ENCODE assay signal across 16 cellular contexts in the genomic region with DNA sequence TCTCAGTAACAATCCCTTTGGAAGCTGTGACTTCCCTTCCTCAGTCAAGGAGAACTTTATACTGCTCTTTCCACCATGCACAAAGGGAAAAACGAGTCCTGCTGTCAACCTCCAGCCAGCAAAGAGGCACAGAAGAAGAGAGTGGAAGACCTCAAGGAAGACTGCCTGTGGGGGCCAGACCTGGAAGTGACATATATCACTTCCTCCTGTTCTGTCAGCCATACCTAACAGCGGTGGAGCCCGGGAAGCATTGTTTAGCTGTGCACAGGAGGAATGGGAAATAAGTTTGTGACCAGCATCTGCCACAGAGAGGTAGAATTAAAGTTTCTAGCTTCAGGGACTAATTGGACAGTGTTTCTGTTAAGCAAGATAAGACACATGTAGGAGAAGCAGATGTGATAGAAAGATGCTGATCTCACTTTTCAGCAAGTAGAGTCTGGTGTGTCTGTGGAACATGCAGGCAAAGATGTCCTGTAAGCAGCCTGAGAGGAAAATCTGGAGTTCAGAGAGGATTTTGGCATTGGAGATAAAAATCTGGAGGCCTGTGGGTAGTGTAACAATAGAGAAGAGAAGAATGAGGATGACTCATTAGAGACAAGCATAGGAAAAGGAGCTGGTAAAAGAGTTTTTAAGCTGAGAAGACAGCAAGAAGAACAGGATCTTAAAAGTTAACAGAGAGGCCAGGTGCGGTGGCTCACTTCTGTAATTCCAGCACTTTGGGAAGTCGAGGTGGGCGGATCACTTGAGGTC.
DNase-seq lines count a peak whose midpoint lies in the region; ATAC-seq, FAIRE-seq and TF ChIP-seq lines count a peak whose summit lies in the region.
"Had no signal": no experiment of that assay in that cellular context is flagged by ENCODE, and none has a peak within 500 bp of the region (broad histone marks: within the 10 kb centered on the region; RNA-seq: fewer than 3 reads in every experiment).

No MANE protein-coding gene starts in this region.

- peak overlapping the region; percentile 2 for H2AFZ ChIP-seq in astrocyte (ENCODE audit: low read depth, low read length)
- H2AFZ ChIP-seq in osteoblast (ENCODE audit: low read length) = no peak overlapping the region

- H3K27me3 ChIP-seq in astrocyte (ENCODE audit: insufficient read depth, low read length) (no peaks in the 10 kb centered on the region), osteoblast (ENCODE audit: insufficient read depth, low read length) (peaks cover 10% of the 10 kb centered on the region)
- H3K27me3 ChIP-seq: gastroesophageal sphincter, SJSA1 had no signal

- H3K27ac Mint-ChIP-seq in astrocyte (ENCODE audit: unreplicated experiment) = no peak overlapping the region
- H3K27ac Mint-ChIP-seq: activated naive CD8-positive, alpha-beta T cell; IgD-negative memory B cell had no signal

- H3K79me2 ChIP-seq in astrocyte (ENCODE audit: insufficient read depth, low read length) (no peaks in the 10 kb centered on the region), osteoblast (ENCODE audit: insufficient read depth, low read length) (no peaks in the 10 kb centered on the region)

- H4K20me1 ChIP-seq in astrocyte (ENCODE audit: insufficient read depth, low read length) (no peaks in the 10 kb centered on the region), osteoblast (ENCODE audit: insufficient read depth, low read length) (no peaks in the 10 kb centered on the region)

- peaks cover 6% of the 10 kb centered on the region for H3K4me1 Mint-ChIP-seq in astrocyte (ENCODE audit: low read depth, unreplicated experiment)

- H3K4me1 ChIP-seq in astrocyte (ENCODE audit: insufficient read depth, low read length) (peaks cover 18% of the 10 kb centered on the region), osteoblast (ENCODE audit: insufficient read depth, low read length) (peaks cover 11% of the 10 kb centered on the region)
- H3K4me1 ChIP-seq: gastroesophageal sphincter had no signal

- ATAC-seq in GM21447 (IDR thresholded peaks at IDR 0.05; ENCODE audit: unreplicated experiment) (no peak), GM18870 (IDR thresholded peaks at IDR 0.05; ENCODE audit: unreplicated experiment) (no peak)
- ATAC-seq: gastroesophageal sphincter had no signal

- H3K36me3 ChIP-seq in astrocyte (ENCODE audit: insufficient read depth, low read length) = no peaks in the 10 kb centered on the region
- no peaks in the 10 kb centered on the region for H3K36me3 ChIP-seq in osteoblast (ENCODE audit: insufficient read depth, low read length)
- H3K36me3 ChIP-seq: gastroesophageal sphincter, SJSA1 had no signal

- no peak for FAIRE-seq in astrocyte (lab: Jason Lieb, UNC)
- FAIRE-seq: colon, islet of Langerhans had no signal

- H3K9me3 ChIP-seq in astrocyte (ENCODE audit: insufficient read depth, low read depth, low read length) = no peaks in the 10 kb centered on the region
- H3K9me3 ChIP-seq in osteoblast (ENCODE audit: low read depth, low read length) = no peaks in the 10 kb centered on the region
- H3K9me3 ChIP-seq: gastroesophageal sphincter, SJSA1 had no signal

- no peak overlapping the region for H3K27ac ChIP-seq in astrocyte (ENCODE audit: low read depth, low read length)
- no peak overlapping the region for H3K27ac ChIP-seq in osteoblast (ENCODE audit: low read depth, low read length)
- H3K27ac ChIP-seq: gastroesophageal sphincter, SJSA1 had no signal

- no peaks in the 10 kb centered on the region for H3K36me3 Mint-ChIP-seq in astrocyte (ENCODE audit: low read depth, unreplicated experiment)
- H3K36me3 Mint-ChIP-seq: activated naive CD8-positive, alpha-beta T cell; IgD-negative memory B cell had no signal

- POLR2A ChIA-PET in HEK293T (lab: Yijun Ruan, JAX) = no interaction called here

- no peak overlapping the region for H3K9ac ChIP-seq in astrocyte (ENCODE audit: low read length)

- H3K4me3 Mint-ChIP-seq in astrocyte (ENCODE audit: unreplicated experiment) = no peak overlapping the region
- H3K4me3 Mint-ChIP-seq: activated naive CD8-positive, alpha-beta T cell; IgD-negative memory B cell had no signal

- H3K4me2 ChIP-seq in astrocyte (ENCODE audit: low read length) (peak overlapping the region; percentile 3), osteoblast (ENCODE audit: insufficient read depth, low read length) (no peak overlapping the region)

- H3K27me3 Mint-ChIP-seq in astrocyte (ENCODE audit: low read depth, unreplicated experiment) = peaks cover under 1% of the 10 kb centered on the region

- CTCF ChIA-PET in HEK293T (lab: Yijun Ruan, JAX) = no interaction called here

- TF ChIP-seq CTCF in AG09319 (IDR thresholded peaks at IDR 0.05; ENCODE audit: low read depth, low read length) (no peak), astrocyte (IDR thresholded peaks at IDR 0.05; ENCODE audit: insufficient read depth, low read depth, low read length) (no peak), osteoblast (IDR thresholded peaks at IDR 0.05; ENCODE audit: extremely low read depth, low read depth, low read length) (no peak)

- no peaks in the 10 kb centered on the region for H3K9me3 Mint-ChIP-seq in astrocyte (ENCODE audit: unreplicated experiment)
- H3K9me3 Mint-ChIP-seq: IgD-negative memory B cell had no signal

- DNase-seq in AG09319 (ENCODE audit: extremely low read depth, low read depth) = peak; percentile 28
- DNase-seq in HEK293T (ENCODE audit: extremely low spot score) = no peak
- DNase-seq in astrocyte (ENCODE audit: low read depth) = peak; percentile 82
- DNase-seq in fibroblast of the conjunctiva (ENCODE audit: low read depth) = peak; percentile 20
- DNase-seq in osteoblast (ENCODE audit: insufficient read length, low spot score, missing footprints) = no peak
- DNase-seq in activated T-cell treated with anti-CD3 and anti-CD28 coated beads, Interleukin-2, amount 50 U/mL, for 48 hours = no peak
- DNase-seq: AML-193, NCI-H2029 had no signal

- H3K4me3 ChIP-seq in astrocyte (ENCODE audit: insufficient read depth, low read depth, low read length) = no peak overlapping the region
- H3K4me3 ChIP-seq in osteoblast (ENCODE audit: insufficient read depth, low read length) = no peak overlapping the region
- H3K4me3 ChIP-seq: gastroesophageal sphincter, SJSA1 had no signal

TF ChIP-seq in HEK293T, 16 proteins besides CTCF, POLR2A, EP300 and RAD21:
- no peak for TF ChIP-seq ARNT (IDR thresholded peaks at IDR 0.05)
- TF ChIP-seq, protein P1, sequence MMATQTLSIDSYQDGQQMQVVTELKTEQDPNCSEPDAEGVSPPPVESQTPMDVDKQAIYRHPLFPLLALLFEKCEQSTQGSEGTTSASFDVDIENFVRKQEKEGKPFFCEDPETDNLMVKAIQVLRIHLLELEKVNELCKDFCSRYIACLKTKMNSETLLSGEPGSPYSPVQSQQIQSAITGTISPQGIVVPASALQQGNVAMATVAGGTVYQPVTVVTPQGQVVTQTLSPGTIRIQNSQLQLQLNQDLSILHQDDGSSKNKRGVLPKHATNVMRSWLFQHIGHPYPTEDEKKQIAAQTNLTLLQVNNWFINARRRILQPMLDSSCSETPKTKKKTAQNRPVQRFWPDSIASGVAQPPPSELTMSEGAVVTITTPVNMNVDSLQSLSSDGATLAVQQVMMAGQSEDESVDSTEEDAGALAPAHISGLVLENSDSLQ (IDR thresholded peaks at IDR 0.05) = peak; percentile 27; the same call in 1 of the 2 replicates
- no peak for TF ChIP-seq FOXA1 (IDR thresholded peaks at IDR 0.05)
TF ChIP-seq in HEK293T: peak in this region for 1.

Comparison
In these comparisons a context has a peak if more than half of its experiments do, and no peak if none do; other contexts are left out.
1. DNase-seq: peak in AG09319 (single experiment), astrocyte (single experiment) and fibroblast of the conjunctiva (single experiment); none in HEK293T (single experiment), osteoblast (single experiment) and activated T-cell treated with anti-CD3 and anti-CD28 coated beads, Interleukin-2, amount 50 U/mL, for 48 hours (0 of 2).